ENCODE assay signal across 1 cellular context in the genomic region with DNA sequence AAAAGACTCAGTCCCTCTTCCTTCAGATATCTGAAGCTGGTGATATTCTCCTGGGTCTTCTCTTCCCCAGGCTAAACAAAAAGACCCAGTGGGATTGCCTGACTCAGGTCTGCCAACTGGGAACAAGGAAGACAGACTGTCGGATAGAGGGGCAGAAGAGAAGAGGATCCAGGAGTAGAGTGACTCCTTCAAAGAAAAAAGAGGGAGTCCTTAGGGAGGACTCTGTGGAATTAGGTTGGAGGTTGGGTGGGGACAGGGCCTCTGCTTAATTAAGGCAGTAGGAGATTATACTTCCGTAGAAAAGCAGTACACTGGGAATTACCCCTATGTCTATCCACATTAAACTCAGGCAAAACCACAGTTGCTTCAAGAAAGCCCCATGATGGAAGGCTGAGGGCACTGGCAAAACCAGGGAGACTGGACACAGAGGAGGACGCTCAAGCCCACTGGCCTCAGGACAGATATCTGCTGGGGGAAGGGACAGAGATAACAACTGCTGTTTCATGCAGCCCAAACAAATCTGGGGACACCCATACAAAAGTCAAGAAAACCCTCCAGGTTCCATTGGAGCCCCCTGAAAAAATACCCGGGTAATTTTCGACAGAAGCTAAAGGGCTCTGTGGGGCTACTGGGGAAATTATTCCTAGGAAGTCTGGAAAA.
A peak's percentile ranks its signal among the peaks of the same experiment; 100 is the strongest.
TF ChIP-seq lines count a peak whose summit lies in the region.

No MANE protein-coding gene starts in this region.

TF ChIP-seq in K562, 482 proteins besides CTCF, POLR2A, EP300 and RAD21 (continued from another document and continues in another):
- TF ChIP-seq, protein P1, sequence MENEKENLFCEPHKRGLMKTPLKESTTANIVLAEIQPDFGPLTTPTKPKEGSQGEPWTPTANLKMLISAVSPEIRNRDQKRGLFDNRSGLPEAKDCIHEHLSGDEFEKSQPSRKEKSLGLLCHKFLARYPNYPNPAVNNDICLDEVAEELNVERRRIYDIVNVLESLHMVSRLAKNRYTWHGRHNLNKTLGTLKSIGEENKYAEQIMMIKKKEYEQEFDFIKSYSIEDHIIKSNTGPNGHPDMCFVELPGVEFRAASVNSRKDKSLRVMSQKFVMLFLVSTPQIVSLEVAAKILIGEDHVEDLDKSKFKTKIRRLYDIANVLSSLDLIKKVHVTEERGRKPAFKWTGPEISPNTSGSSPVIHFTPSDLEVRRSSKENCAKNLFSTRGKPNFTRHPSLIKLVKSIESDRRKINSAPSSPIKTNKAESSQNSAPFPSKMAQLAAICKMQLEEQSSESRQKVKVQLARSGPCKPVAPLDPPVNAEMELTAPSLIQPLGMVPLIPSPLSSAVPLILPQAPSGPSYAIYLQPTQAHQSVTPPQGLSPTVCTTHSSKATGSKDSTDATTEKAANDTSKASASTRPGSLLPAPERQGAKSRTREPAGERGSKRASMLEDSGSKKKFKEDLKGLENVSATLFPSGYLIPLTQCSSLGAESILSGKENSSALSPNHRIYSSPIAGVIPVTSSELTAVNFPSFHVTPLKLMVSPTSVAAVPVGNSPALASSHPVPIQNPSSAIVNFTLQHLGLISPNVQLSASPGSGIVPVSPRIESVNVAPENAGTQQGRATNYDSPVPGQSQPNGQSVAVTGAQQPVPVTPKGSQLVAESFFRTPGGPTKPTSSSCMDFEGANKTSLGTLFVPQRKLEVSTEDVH (IDR thresholded peaks at IDR 0.05; ENCODE audit: low read depth, partially characterized antibody): no peak
- TF ChIP-seq SMARCA4 (IDR thresholded peaks at IDR 0.05) (peak; percentile 55; the same call in 1 of the 2 replicates), ZBTB7A (IDR thresholded peaks at IDR 0.05; ENCODE audit: borderline replicate concordance, control insufficient read depth, low read depth, low read length) (no peak; the same call in 1 of the 2 replicates), ZNF146 (CRISPR knock-in tag; IDR thresholded peaks at IDR 0.05; ENCODE audit: unreplicated experiment) (no peak), RNF2 (IDR thresholded peaks at IDR 0.05) (no peak), U2AF1 (optimal IDR thresholded peaks at IDR 0.05; ENCODE audit: low read depth, low read length) (no peak), RBM34 (IDR thresholded peaks at IDR 0.05; ENCODE audit: borderline replicate concordance, insufficient read depth, low read length) (no peak), CREM (IDR thresholded peaks at IDR 0.05; ENCODE audit: low read depth) (no peak), ELF1 (tag; IDR thresholded peaks at IDR 0.05) (no peak), ADNP (tag; IDR thresholded peaks at IDR 0.05) (no peak), FOXA1 (IDR thresholded peaks at IDR 0.05; ENCODE audit: borderline replicate concordance) (no peak), PURB (CRISPR knock-in tag; IDR thresholded peaks at IDR 0.05; ENCODE audit: low read depth) (no peak), ZNF24 (IDR thresholded peaks at IDR 0.05) (no peak), PCBP2 (IDR thresholded peaks at IDR 0.05; ENCODE audit: low read depth, low read length, poor library complexity, severe bottlenecking) (no peak), MTA3 (IDR thresholded peaks at IDR 0.05; ENCODE audit: borderline replicate concordance) (peak; percentile 13; the same call in 1 of the 2 replicates), RBM15 (IDR thresholded peaks at IDR 0.05; ENCODE audit: insufficient read depth, low read length) (no peak), NFYB (IDR thresholded peaks at IDR 0.05; ENCODE audit: extremely low read depth, insufficient read length) (no peak), ZNF174 (CRISPR knock-in tag; IDR thresholded peaks at IDR 0.05) (no peak), ZNF766 (CRISPR knock-in tag; conservative IDR thresholded peaks at IDR 0.05) (0 out of 2 replicates have a peak, but pooled peaks have one; percentile 33), NFE2L1 (tag; IDR thresholded peaks at IDR 0.05; ENCODE audit: borderline replicate concordance, low read depth) (no peak), ETV5 (CRISPR knock-in tag; IDR thresholded peaks at IDR 0.05; ENCODE audit: low read depth) (0 out of 2 replicates have a peak, but pooled peaks have one; percentile 25), DPF2 (IDR thresholded peaks at IDR 0.05) (peak; percentile 36; the same call in 1 of the 2 replicates), ZNF3 (CRISPR knock-in tag; IDR thresholded peaks at IDR 0.05) (no peak), MAFF (IDR thresholded peaks at IDR 0.05; ENCODE audit: low read length) (no peak), ZNF197 (CRISPR knock-in tag; IDR thresholded peaks at IDR 0.05; ENCODE audit: low read depth) (no peak), CHCHD3 (CRISPR knock-in tag; IDR thresholded peaks at IDR 0.05) (no peak), TCF3 (CRISPR knock-in tag; IDR thresholded peaks at IDR 0.05) (0 out of 2 replicates have a peak, but pooled peaks have one; percentile 9), PML (IDR thresholded peaks at IDR 0.05; ENCODE audit: low read length) (no peak), NFIC (IDR thresholded peaks at IDR 0.05) (no peak), RCOR1 (IDR thresholded peaks at IDR 0.05; ENCODE audit: borderline replicate concordance in 1 of 2, low read depth in 2 of 2, low read length in 2 of 2) (peak in 1 of 2 experiments; percentile 73; a peak in 2 of 4 replicates), ZNF134 (CRISPR knock-in tag; conservative IDR thresholded peaks at IDR 0.05) (no peak), ZNF584 (CRISPR knock-in tag; IDR thresholded peaks at IDR 0.05; ENCODE audit: low read depth) (0 out of 2 replicates have a peak, but pooled peaks have one; percentile 42), POLR3A (IDR thresholded peaks at IDR 0.05; ENCODE audit: borderline replicate concordance, extremely low read depth, insufficient read depth, insufficient read length) (no peak), SNIP1 (IDR thresholded peaks at IDR 0.05; ENCODE audit: low read depth) (no peak), ZNF12 (CRISPR knock-in tag; IDR thresholded peaks at IDR 0.05) (no peak), HMG20B (CRISPR knock-in tag; IDR thresholded peaks at IDR 0.05) (no peak), ZNF561 (CRISPR knock-in tag; conservative IDR thresholded peaks at IDR 0.05) (no peak), ZNF436 (CRISPR knock-in tag; IDR thresholded peaks at IDR 0.05) (no peak), NCOA2 (IDR thresholded peaks at IDR 0.05; ENCODE audit: partially characterized antibody in 2 of 2) (no peak), C11orf30 (IDR thresholded peaks at IDR 0.05; ENCODE audit: low read depth) (no peak), HDAC6 (IDR thresholded peaks at IDR 0.05; ENCODE audit: low read depth, low read length) (no peak), ZKSCAN8 (CRISPR knock-in tag; IDR thresholded peaks at IDR 0.05) (0 out of 2 replicates have a peak, but pooled peaks have one; percentile 43), SMAD4 (CRISPR knock-in tag; conservative IDR thresholded peaks at IDR 0.05) (no peak), MYNN (IDR thresholded peaks at IDR 0.05) (no peak), MYNN (CRISPR knock-in tag; IDR thresholded peaks at IDR 0.05) (no peak), TSC22D4 (tag; IDR thresholded peaks at IDR 0.05) (no peak), ZFX (CRISPR knock-in tag; IDR thresholded peaks at IDR 0.05) (peak; percentile 25; the same call in 1 of the 2 replicates)
- TF ChIP-seq, protein P2, sequence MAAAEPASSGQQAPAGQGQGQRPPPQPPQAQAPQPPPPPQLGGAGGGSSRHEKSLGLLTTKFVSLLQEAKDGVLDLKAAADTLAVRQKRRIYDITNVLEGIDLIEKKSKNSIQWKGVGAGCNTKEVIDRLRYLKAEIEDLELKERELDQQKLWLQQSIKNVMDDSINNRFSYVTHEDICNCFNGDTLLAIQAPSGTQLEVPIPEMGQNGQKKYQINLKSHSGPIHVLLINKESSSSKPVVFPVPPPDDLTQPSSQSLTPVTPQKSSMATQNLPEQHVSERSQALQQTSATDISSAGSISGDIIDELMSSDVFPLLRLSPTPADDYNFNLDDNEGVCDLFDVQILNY (CRISPR knock-in tag; IDR thresholded peaks at IDR 0.05): no peak
- TF ChIP-seq, protein P3, sequence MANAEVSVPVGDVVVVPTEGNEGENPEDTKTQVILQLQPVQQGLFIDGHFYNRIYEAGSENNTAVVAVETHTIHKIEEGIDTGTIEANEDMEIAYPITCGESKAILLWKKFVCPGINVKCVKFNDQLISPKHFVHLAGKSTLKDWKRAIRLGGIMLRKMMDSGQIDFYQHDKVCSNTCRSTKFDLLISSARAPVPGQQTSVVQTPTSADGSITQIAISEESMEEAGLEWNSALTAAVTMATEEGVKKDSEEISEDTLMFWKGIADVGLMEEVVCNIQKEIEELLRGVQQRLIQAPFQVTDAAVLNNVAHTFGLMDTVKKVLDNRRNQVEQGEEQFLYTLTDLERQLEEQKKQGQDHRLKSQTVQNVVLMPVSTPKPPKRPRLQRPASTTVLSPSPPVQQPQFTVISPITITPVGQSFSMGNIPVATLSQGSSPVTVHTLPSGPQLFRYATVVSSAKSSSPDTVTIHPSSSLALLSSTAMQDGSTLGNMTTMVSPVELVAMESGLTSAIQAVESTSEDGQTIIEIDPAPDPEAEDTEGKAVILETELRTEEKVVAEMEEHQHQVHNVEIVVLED (CRISPR knock-in tag; IDR thresholded peaks at IDR 0.05): no peak
- TF ChIP-seq, protein P4, sequence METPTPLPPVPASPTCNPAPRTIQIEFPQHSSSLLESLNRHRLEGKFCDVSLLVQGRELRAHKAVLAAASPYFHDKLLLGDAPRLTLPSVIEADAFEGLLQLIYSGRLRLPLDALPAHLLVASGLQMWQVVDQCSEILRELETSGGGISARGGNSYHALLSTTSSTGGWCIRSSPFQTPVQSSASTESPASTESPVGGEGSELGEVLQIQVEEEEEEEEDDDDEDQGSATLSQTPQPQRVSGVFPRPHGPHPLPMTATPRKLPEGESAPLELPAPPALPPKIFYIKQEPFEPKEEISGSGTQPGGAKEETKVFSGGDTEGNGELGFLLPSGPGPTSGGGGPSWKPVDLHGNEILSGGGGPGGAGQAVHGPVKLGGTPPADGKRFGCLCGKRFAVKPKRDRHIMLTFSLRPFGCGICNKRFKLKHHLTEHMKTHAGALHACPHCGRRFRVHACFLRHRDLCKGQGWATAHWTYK (CRISPR knock-in tag; IDR thresholded peaks at IDR 0.05): no peak
- TF ChIP-seq, protein P5, sequence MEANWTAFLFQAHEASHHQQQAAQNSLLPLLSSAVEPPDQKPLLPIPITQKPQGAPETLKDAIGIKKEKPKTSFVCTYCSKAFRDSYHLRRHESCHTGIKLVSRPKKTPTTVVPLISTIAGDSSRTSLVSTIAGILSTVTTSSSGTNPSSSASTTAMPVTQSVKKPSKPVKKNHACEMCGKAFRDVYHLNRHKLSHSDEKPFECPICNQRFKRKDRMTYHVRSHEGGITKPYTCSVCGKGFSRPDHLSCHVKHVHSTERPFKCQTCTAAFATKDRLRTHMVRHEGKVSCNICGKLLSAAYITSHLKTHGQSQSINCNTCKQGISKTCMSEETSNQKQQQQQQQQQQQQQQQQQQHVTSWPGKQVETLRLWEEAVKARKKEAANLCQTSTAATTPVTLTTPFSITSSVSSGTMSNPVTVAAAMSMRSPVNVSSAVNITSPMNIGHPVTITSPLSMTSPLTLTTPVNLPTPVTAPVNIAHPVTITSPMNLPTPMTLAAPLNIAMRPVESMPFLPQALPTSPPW (CRISPR knock-in tag; IDR thresholded peaks at IDR 0.05): no peak
- TF ChIP-seq, protein P6, sequence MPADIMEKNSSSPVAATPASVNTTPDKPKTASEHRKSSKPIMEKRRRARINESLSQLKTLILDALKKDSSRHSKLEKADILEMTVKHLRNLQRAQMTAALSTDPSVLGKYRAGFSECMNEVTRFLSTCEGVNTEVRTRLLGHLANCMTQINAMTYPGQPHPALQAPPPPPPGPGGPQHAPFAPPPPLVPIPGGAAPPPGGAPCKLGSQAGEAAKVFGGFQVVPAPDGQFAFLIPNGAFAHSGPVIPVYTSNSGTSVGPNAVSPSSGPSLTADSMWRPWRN (IDR thresholded peaks at IDR 0.05; ENCODE audit: low read depth): no peak
- TF ChIP-seq, protein P7, sequence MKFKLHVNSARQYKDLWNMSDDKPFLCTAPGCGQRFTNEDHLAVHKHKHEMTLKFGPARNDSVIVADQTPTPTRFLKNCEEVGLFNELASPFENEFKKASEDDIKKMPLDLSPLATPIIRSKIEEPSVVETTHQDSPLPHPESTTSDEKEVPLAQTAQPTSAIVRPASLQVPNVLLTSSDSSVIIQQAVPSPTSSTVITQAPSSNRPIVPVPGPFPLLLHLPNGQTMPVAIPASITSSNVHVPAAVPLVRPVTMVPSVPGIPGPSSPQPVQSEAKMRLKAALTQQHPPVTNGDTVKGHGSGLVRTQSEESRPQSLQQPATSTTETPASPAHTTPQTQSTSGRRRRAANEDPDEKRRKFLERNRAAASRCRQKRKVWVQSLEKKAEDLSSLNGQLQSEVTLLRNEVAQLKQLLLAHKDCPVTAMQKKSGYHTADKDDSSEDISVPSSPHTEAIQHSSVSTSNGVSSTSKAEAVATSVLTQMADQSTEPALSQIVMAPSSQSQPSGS (CRISPR knock-in tag; IDR thresholded peaks at IDR 0.05): no peak
- TF ChIP-seq, protein P8, sequence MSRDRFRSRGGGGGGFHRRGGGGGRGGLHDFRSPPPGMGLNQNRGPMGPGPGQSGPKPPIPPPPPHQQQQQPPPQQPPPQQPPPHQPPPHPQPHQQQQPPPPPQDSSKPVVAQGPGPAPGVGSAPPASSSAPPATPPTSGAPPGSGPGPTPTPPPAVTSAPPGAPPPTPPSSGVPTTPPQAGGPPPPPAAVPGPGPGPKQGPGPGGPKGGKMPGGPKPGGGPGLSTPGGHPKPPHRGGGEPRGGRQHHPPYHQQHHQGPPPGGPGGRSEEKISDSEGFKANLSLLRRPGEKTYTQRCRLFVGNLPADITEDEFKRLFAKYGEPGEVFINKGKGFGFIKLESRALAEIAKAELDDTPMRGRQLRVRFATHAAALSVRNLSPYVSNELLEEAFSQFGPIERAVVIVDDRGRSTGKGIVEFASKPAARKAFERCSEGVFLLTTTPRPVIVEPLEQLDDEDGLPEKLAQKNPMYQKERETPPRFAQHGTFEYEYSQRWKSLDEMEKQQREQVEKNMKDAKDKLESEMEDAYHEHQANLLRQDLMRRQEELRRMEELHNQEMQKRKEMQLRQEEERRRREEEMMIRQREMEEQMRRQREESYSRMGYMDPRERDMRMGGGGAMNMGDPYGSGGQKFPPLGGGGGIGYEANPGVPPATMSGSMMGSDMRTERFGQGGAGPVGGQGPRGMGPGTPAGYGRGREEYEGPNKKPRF (IDR thresholded peaks at IDR 0.05; ENCODE audit: low read depth, low read length): no peak
- TF ChIP-seq, protein P9, sequence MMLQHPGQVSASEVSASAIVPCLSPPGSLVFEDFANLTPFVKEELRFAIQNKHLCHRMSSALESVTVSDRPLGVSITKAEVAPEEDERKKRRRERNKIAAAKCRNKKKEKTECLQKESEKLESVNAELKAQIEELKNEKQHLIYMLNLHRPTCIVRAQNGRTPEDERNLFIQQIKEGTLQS (IDR thresholded peaks at IDR 0.05): no peak
- TF ChIP-seq, protein P9 (CRISPR knock-in tag; conservative IDR thresholded peaks at IDR 0.05): no peak
- TF ChIP-seq, protein P10, sequence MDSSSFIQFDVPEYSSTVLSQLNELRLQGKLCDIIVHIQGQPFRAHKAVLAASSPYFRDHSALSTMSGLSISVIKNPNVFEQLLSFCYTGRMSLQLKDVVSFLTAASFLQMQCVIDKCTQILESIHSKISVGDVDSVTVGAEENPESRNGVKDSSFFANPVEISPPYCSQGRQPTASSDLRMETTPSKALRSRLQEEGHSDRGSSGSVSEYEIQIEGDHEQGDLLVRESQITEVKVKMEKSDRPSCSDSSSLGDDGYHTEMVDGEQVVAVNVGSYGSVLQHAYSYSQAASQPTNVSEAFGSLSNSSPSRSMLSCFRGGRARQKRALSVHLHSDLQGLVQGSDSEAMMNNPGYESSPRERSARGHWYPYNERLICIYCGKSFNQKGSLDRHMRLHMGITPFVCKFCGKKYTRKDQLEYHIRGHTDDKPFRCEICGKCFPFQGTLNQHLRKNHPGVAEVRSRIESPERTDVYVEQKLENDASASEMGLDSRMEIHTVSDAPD (CRISPR knock-in tag; IDR thresholded peaks at IDR 0.05): no peak
